Comparison of ENCODE assay signal across 10 cellular contexts in the genomic region with DNA sequence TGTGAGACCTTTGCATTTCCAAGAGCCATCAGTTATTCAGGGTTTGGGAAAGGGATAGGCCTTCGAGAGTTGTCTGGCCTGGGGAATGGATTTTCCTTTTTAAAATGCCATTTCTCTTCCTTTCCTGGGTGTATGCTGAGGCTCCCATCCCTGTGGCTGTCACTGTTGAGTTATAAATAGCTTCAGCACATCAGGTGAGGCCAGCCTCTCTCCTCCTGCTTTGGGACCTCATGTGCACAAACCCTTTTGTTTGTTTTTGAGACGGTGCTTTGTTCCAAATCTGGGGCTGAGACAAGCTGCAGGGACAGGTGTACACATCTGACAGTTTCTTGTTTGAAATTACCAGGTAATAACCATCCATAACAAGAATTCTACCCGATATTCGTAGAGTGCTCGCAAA. TPM values are rescaled to one million over a fixed set of nuclear protein-coding genes. Genes with fewer than 3 reads are reported as not detected.
DNase-seq lines count a peak whose midpoint lies in the region; ATAC-seq and TF ChIP-seq lines count a peak whose summit lies in the region.
"Had no signal": no experiment of that assay in that cellular context is flagged by ENCODE, and none has a peak within 500 bp of the region (broad histone marks: within the 10 kb centered on the region; RNA-seq: fewer than 3 reads in every experiment).

No MANE protein-coding gene starts in this region.

- no peak for TF ChIP-seq POLR2A in spleen (IDR thresholded peaks at IDR 0.05)

- H3K4me2 ChIP-seq in hepatocyte = peak overlapping the region; percentile 80

- POLR2A ChIA-PET in activated CD4-positive, alpha-beta memory T cell treated with anti-CD3 and anti-CD28 coated beads, Interleukin-2, amount 10 ng/mL, durations not matched to agents 7 days and 5 days (lab: Charles Lee) = interaction anchor here (1.6 to 4.3 kb wide), 5 partner anchors 12 to 97 kb away, joined by 4 to 36 read pairs (median 20); a partner anchor contains a TSS

- H3K27ac Mint-ChIP-seq in activated CD4-positive, alpha-beta memory T cell treated with anti-CD3 and anti-CD28 coated beads, Interleukin-2, amount 10 ng/mL, durations not matched to agents 7 days and 5 days = no peak overlapping the region

- H2AFZ ChIP-seq in hepatocyte = no peak overlapping the region

- H3K4me3 Mint-ChIP-seq in activated CD4-positive, alpha-beta memory T cell treated with anti-CD3 and anti-CD28 coated beads, Interleukin-2, amount 10 ng/mL, durations not matched to agents 7 days and 5 days = peak overlapping the region; percentile 88

- no peaks in the 10 kb centered on the region for H3K27me3 Mint-ChIP-seq in activated CD4-positive, alpha-beta memory T cell treated with anti-CD3 and anti-CD28 coated beads, Interleukin-2, amount 10 ng/mL, durations not matched to agents 7 days and 5 days

- H3K4me3 ChIP-seq in hepatocyte (no peak overlapping the region), spleen (peak overlapping the region in 6 of 8 donors; percentile 68 to 97 (median 92))

- H3K9me3 Mint-ChIP-seq in activated CD4-positive, alpha-beta memory T cell treated with anti-CD3 and anti-CD28 coated beads, Interleukin-2, amount 10 ng/mL, durations not matched to agents 7 days and 5 days = no peaks in the 10 kb centered on the region

- H3K36me3 Mint-ChIP-seq in activated CD4-positive, alpha-beta memory T cell treated with anti-CD3 and anti-CD28 coated beads, Interleukin-2, amount 10 ng/mL, durations not matched to agents 7 days and 5 days (ENCODE audit: low read depth) = no peaks in the 10 kb centered on the region

- H3K27ac ChIP-seq in hepatocyte = no peak overlapping the region
- H3K27ac ChIP-seq in spleen = peak overlapping the region in 6 of 8 donors; percentile 90 to 96 (median 94)

- no peak for ATAC-seq in HG03439 (IDR thresholded peaks at IDR 0.05; ENCODE audit: unreplicated experiment)

- WGBS in hepatocyte (ENCODE audit: low lambda C conversion rate, missing lambda C conversion rate) = 88% methylated on average over 5 of the region's 5 CpGs
- 89 to 95% (median 92%) methylated on average over 5 of the region's 5 CpGs for WGBS in spleen, 5 donors

- peaks cover 14% of the 10 kb centered on the region for H3K79me2 ChIP-seq in hepatocyte

- H3K9me3 ChIP-seq in hepatocyte (ENCODE audit: low read depth) = no peaks in the 10 kb centered on the region
- H3K9me3 ChIP-seq in spleen = no peaks in the 10 kb centered on the region

- H3K4me1 ChIP-seq in hepatocyte (ENCODE audit: insufficient read depth) (peaks cover 14% of the 10 kb centered on the region), spleen (peaks cover 0 to 41% (median 20%) of the 10 kb centered on the region in 6 donors)

- TF ChIP-seq CTCF in hepatocyte (IDR thresholded peaks at IDR 0.05; ENCODE audit: poor library complexity) (no peak), spleen (IDR thresholded peaks at IDR 0.05 in 8 of 11, conservative IDR thresholded peaks at IDR 0.05 in 3 of 11) (no peak)

- H3K27me3 ChIP-seq in hepatocyte = no peaks in the 10 kb centered on the region
- no peaks in the 10 kb centered on the region for H3K27me3 ChIP-seq in spleen (replicated peaks in 1 of 7)

- H4K20me1 ChIP-seq in hepatocyte (ENCODE audit: insufficient read depth, poor library complexity, severe bottlenecking) = no peaks in the 10 kb centered on the region

- intact Hi-C loops in spleen (cut with DNase I; ENCODE audit: low total_unique reads) = no loop called here

- DNase-seq in NCI-H146 (lab: John Stamatoyannopoulos, UW) (peak; percentile 43), NCI-H146 treated with DMSO at 0.1 percent for 48 hours (lab: John Stamatoyannopoulos, UW; ENCODE audit: unreplicated experiment) (no peak), hepatocyte (ENCODE audit: low spot score) (no peak), spleen (no peak), DMS 273 treated with DMSO at 0.1 percent for 48 hours (lab: John Stamatoyannopoulos, UW) (no peak), anterior cingulate cortex (lab: John Stamatoyannopoulos, UW) (no peak)
- no peak for DNase-seq in activated CD4-positive, alpha-beta memory T cell treated with anti-CD3 and anti-CD28 coated beads, Interleukin-2, amount 10 ng/mL, durations not matched to agents 7 days and 5 days
- DNase-seq: 8988T, islet precursor cell had no signal

- no peaks in the 10 kb centered on the region for H3K36me3 ChIP-seq in hepatocyte (replicated peaks; ENCODE audit: insufficient read depth, low read depth)
- H3K36me3 ChIP-seq in spleen = peaks cover 0 to 11% (median 10%) of the 10 kb centered on the region in 6 donors

- CTCF ChIA-PET in activated CD4-positive, alpha-beta memory T cell treated with anti-CD3 and anti-CD28 coated beads, Interleukin-2, amount 10 ng/mL, durations not matched to agents 7 days and 5 days (lab: Charles Lee) = interaction anchor here (1.6 kb wide), 1 partner anchor 21 kb away, joined by 4 read pairs; no protein-coding TSS in a partner anchor

- no peaks in the 10 kb centered on the region for H3K9me2 ChIP-seq in hepatocyte (replicated peaks; ENCODE audit: insufficient read depth)

- peaks cover 15% of the 10 kb centered on the region for H3K4me1 Mint-ChIP-seq in activated CD4-positive, alpha-beta memory T cell treated with anti-CD3 and anti-CD28 coated beads, Interleukin-2, amount 10 ng/mL, durations not matched to agents 7 days and 5 days

RNA-seq across cellular contexts. Expression of a gene that starts 1.3 kb away (rescaled TPM):
- total RNA-seq in activated CD4-positive, alpha-beta memory T cell treated with anti-CD3 and anti-CD28 coated beads, Interleukin-2, amount 10 ng/mL, durations not matched to agents 7 days and 5 days = 1 to 10 TPM; 2.3 to 3.3 TPM
- total RNA-seq in hepatocyte = 5.5 and 8.9 TPM in 2 replicates
- 5.4 and 6.6 TPM in 2 replicates for polyA plus RNA-seq in hepatocyte
- 10 to 100 TPM in 6 of 7 donors, 1 to 10 TPM in 1; 7.6 to 29.9 (median 13.6) TPM for total RNA-seq in spleen
- polyA plus RNA-seq in spleen = 1 to 10 TPM; 2.2 to 7.6 (median 3.0) TPM
